In the genomic region with DNA sequence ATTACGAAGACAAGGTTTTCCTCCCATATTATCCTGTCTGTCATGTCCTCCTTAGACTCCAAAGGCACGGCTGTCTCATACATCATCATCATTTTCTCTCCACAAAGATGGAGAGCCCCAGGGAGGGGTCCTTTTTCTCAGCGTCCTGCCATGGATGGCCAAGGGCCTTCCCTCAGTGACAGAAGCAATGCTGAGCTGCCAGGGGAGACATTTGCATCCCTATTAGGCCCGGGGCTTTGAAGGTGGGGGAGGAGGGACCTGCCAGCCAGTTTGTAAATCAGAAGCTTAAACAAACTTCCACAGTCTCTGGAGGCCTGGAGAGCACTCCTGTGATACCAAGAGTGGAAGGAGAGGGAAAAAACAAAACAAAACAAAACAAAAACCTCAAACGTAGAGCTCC, we compare ENCODE assay signal across 18 cellular contexts.
A peak's percentile ranks its signal among the peaks of the same experiment; 100 is the strongest.
DNase-seq lines count a peak whose midpoint lies in the region; FAIRE-seq lines count a peak whose summit lies in the region.
"Had no signal": no experiment of that assay in that cellular context is flagged by ENCODE, and none has a peak within 500 bp of the region (broad histone marks: within the 10 kb centered on the region; RNA-seq: fewer than 3 reads in every experiment).

No MANE protein-coding gene starts in this region.

- H3K4me1 ChIP-seq in iPS-18a (ENCODE audit: control insufficient read depth, low read depth, low read length) (peaks cover 15% of the 10 kb centered on the region), neuronal stem cell (ENCODE audit: control insufficient read depth in 2 of 2, insufficient read depth in 1 of 2, low read depth in 1 of 2, low read length in 2 of 2) (no peaks in the 10 kb centered on the region)
- H3K4me1 ChIP-seq: vagina had no signal

- H3K4me2 ChIP-seq in neuronal stem cell (ENCODE audit: insufficient read depth, low read length, poor library complexity, severe bottlenecking), result no peak overlapping the region
- H3K4me2 ChIP-seq: smooth muscle cell had no signal

- H3K14ac ChIP-seq in neuronal stem cell (ENCODE audit: low read length), result no peak overlapping the region

- no peak overlapping the region for H3K18ac ChIP-seq in neuronal stem cell (ENCODE audit: low read length)

- H4K91ac ChIP-seq in neuronal stem cell (ENCODE audit: low read depth, low read length, poor library complexity), result no peak overlapping the region

- no peak overlapping the region for H2BK12ac ChIP-seq in neuronal stem cell (ENCODE audit: low read length)

- FAIRE-seq in frontal cortex (lab: Jason Lieb, UNC), result no peak

- H3K4me3 ChIP-seq in SK-N-MC, result no peak overlapping the region
- H3K4me3 ChIP-seq in iPS-18a (ENCODE audit: low read length), result peak overlapping the region; percentile 23
- no peak overlapping the region for H3K4me3 ChIP-seq in neuronal stem cell (ENCODE audit: low read length in 2 of 2)
- H3K4me3 ChIP-seq: heart left ventricle, smooth muscle cell, vagina had no signal

- peak overlapping the region; percentile 57 for H3K9ac ChIP-seq in SK-N-MC (ENCODE audit: insufficient read length)
- no peak overlapping the region for H3K9ac ChIP-seq in iPS-18a (ENCODE audit: low read length)
- H3K9ac ChIP-seq in neuronal stem cell (ENCODE audit: low read depth, low read length, poor library complexity), result no peak overlapping the region

- H3K27me3 ChIP-seq in iPS-18a (ENCODE audit: control insufficient read depth, insufficient read depth, low read length) (no peaks in the 10 kb centered on the region), neuronal stem cell (ENCODE audit: control insufficient read depth in 3 of 3, insufficient read depth in 3 of 3, low read depth in 1 of 3, low read length in 3 of 3) (no peaks in the 10 kb centered on the region)
- H3K27me3 ChIP-seq: heart left ventricle, vagina had no signal

- H3K23ac ChIP-seq in neuronal stem cell (ENCODE audit: low read depth, low read length, poor library complexity), result no peak overlapping the region

- H2BK15ac ChIP-seq in neuronal stem cell (ENCODE audit: low read length), result no peak overlapping the region

- no peak overlapping the region for H3K4ac ChIP-seq in neuronal stem cell (ENCODE audit: low read length)

- peak overlapping the region; percentile 83 for H2AFZ ChIP-seq in neuronal stem cell (ENCODE audit: low read length)

- H3K9me3 ChIP-seq in SK-N-MC (ENCODE audit: low read depth, low read length) (no peaks in the 10 kb centered on the region), iPS-18a (ENCODE audit: control insufficient read depth, low read depth, low read length) (no peaks in the 10 kb centered on the region), neuronal stem cell (replicated peaks in 1 of 2; ENCODE audit: control insufficient read depth in 2 of 2, insufficient read depth in 1 of 2, low read depth in 1 of 2, low read length in 2 of 2) (peaks cover 0 to 4% of the 10 kb centered on the region in 2 donors)
- H3K9me3 ChIP-seq: vagina had no signal

- WGBS in neuronal stem cell (ENCODE audit: extremely low coverage in 2 of 2, insufficient read length in 2 of 2, insufficient replicate concordance in 1 of 2), 2 donors, result no CpG with 5 or more reads among the region's 5 CpGs

- DNase-seq in ELF-1 (ENCODE audit: low read depth, low spot score) (peak; percentile 96), SK-N-MC (ENCODE audit: low read depth, low spot score) (no peak), neuronal stem cell (ENCODE audit: low spot score) (no peak), HT-29 (ENCODE audit: low spot score) (no peak), NCI-H2107 treated with DMSO at 0.1 percent for 48 hours (lab: John Stamatoyannopoulos, UW; ENCODE audit: unreplicated experiment) (no peak), inferior parietal cortex (ENCODE audit: extremely low spot score) (no peak), frontal cortex (ENCODE audit: low spot score in 2 of 2) (no peak)
- DNase-seq: activated CD4-positive, alpha-beta memory T cell treated with anti-CD3 and anti-CD28 coated beads for 36 hours; activated naive CD4-positive, alpha-beta T cell treated with anti-CD3 and anti-CD28 coated beads, Interleukin-2, amount 50 U/mL, for 16 hours; aorta; CD4-positive, CD25-positive, alpha-beta regulatory T cell; heart left ventricle; NCI-H2029; stimulated activated CD4-positive, alpha-beta T cell treated with anti-CD3 and anti-CD28 coated beads, Interleukin-4, amount 100 ng/mL, for 4 hours; WERI-Rb-1 had no signal

- H2BK120ac ChIP-seq in neuronal stem cell (ENCODE audit: low read depth, low read length), result no peak overlapping the region

- H3K27ac ChIP-seq in SK-N-MC (peak overlapping the region; percentile 99), iPS-18a (ENCODE audit: low read length) (no peak overlapping the region), neuronal stem cell (replicated peaks; ENCODE audit: low read length) (no peak overlapping the region)
- H3K27ac ChIP-seq: vagina, WERI-Rb-1 had no signal

- H2AK5ac ChIP-seq in neuronal stem cell (ENCODE audit: low read depth, low read length), result no peak overlapping the region

- no peaks in the 10 kb centered on the region for H3K36me3 ChIP-seq in SK-N-MC (ENCODE audit: insufficient read depth, low read length)
- no peaks in the 10 kb centered on the region for H3K36me3 ChIP-seq in iPS-18a (ENCODE audit: control insufficient read depth, low read depth, low read length)
- H3K36me3 ChIP-seq in neuronal stem cell (replicated peaks in 1 of 2; ENCODE audit: control insufficient read depth in 2 of 2, insufficient read depth in 2 of 2, low read length in 2 of 2), result no peaks in the 10 kb centered on the region
- H3K36me3 ChIP-seq: heart left ventricle, vagina, WERI-Rb-1 had no signal

- no peak overlapping the region for H2BK5ac ChIP-seq in neuronal stem cell (ENCODE audit: low read length)

- no peak overlapping the region for H4K8ac ChIP-seq in neuronal stem cell (ENCODE audit: low read depth, low read length)

- peaks cover 1% of the 10 kb centered on the region for H3K79me1 ChIP-seq in neuronal stem cell (ENCODE audit: low read depth, low read length)
